ENCODE assay signal across 18 cellular contexts in the genomic region with DNA sequence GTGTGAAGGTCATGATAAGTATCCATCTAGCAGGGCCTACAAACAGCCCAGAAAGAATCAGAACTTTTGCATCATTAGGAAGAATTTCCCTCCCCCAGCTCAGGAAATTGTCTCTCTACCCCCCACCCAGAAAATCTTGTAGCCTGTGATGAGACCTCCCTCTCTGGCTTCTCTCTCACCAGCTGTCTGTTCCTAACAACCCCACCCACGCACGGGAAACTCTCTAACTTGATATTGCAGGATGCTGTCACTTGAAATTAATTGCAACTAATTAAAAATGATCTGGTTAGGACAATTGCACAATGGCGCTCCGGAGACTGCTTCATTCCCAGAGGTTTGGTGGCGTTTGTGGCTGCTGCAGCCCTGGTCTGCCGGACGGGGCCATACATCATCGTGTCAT.
DNase-seq lines count a peak whose midpoint lies in the region; ATAC-seq and TF ChIP-seq lines count a peak whose summit lies in the region.
"Had no signal": no experiment of that assay in that cellular context is flagged by ENCODE, and none has a peak within 500 bp of the region (broad histone marks: within the 10 kb centered on the region; RNA-seq: fewer than 3 reads in every experiment).

No MANE protein-coding gene starts in this region.

- peaks cover 24% of the 10 kb centered on the region for H3K27me3 Mint-ChIP-seq in nephron progenitor cell (ENCODE audit: low read depth, poor library complexity)

- peaks cover 9% of the 10 kb centered on the region for H3K36me3 Mint-ChIP-seq in nephron progenitor cell (ENCODE audit: low read depth)
- H3K36me3 Mint-ChIP-seq: CD4-positive, alpha-beta memory T cell had no signal

- H3K27ac ChIP-seq in brain microvascular endothelial cell = no peak overlapping the region
- H3K27ac ChIP-seq: Peyer's patch had no signal

- TF ChIP-seq CTCF in nephron progenitor cell (IDR thresholded peaks at IDR 0.05) (no peak), brain microvascular endothelial cell (IDR thresholded peaks at IDR 0.05; ENCODE audit: low read depth, low read length, missing control alignments) (no peak)

- peaks cover 52% of the 10 kb centered on the region for H3K4me1 Mint-ChIP-seq in nephron progenitor cell
- H3K4me1 Mint-ChIP-seq: B cell; CD4-positive, alpha-beta memory T cell had no signal

- H3K36me3 ChIP-seq in brain microvascular endothelial cell (replicated peaks) = no peaks in the 10 kb centered on the region
- H3K36me3 ChIP-seq: HAP-1, Peyer's patch had no signal

- H3K9me3 Mint-ChIP-seq in nephron progenitor cell = peaks cover 10% of the 10 kb centered on the region

- in situ Hi-C loops in brain microvascular endothelial cell (cut with HindIII; ENCODE audit: low pct_ligation_motif_present, low sequenced_read_pairs) = no loop called here

- H3K27ac Mint-ChIP-seq in nephron progenitor cell = peak overlapping the region; percentile 44
- H3K27ac Mint-ChIP-seq: B cell; CD4-positive, alpha-beta memory T cell had no signal

- H3K27me3 ChIP-seq in brain microvascular endothelial cell (replicated peaks) = no peaks in the 10 kb centered on the region
- H3K27me3 ChIP-seq: Peyer's patch had no signal

- no peak for ATAC-seq in GM21723 (IDR thresholded peaks at IDR 0.05; ENCODE audit: unreplicated experiment)
- ATAC-seq: GM12878, SK-N-SH treated with all-trans-retinoic acid at 6 μM for 48 hours had no signal

- H3K4me3 Mint-ChIP-seq in nephron progenitor cell = peak overlapping the region; percentile 52
- H3K4me3 Mint-ChIP-seq: B cell; CD4-positive, alpha-beta memory T cell had no signal

- H3K4me3 ChIP-seq in brain microvascular endothelial cell (ENCODE audit: low read depth, low read length) = no peak overlapping the region
- H3K4me3 ChIP-seq: GM12878, HAP-1, Peyer's patch had no signal

- DNase-seq in NCI-H748 (lab: John Stamatoyannopoulos, UW; ENCODE audit: unreplicated experiment) (peak; percentile 3), NCI-H748 treated with DMSO at 0.1 percent for 48 hours (lab: John Stamatoyannopoulos, UW) (no peak), NOMO-1 treated with dmso at 0.1 percent for 144 hours (lab: John Stamatoyannopoulos, UW; ENCODE audit: unreplicated experiment) (peak; percentile 50), nephron progenitor cell (peak; percentile 16), brain microvascular endothelial cell (no peak)
- DNase-seq in activated CD4-positive, alpha-beta T cell treated with anti-CD3 and anti-CD28 coated beads for 4 hours = no peak
- DNase-seq: CD4-positive, alpha-beta memory T cell; DMS79; NCI-H1930; NCI-H226; NCI-H526; Peyer's patch; Right ventricle myocardium superior had no signal

Comparison
In these comparisons a context has a peak if more than half of its experiments do, and no peak if none do; other contexts are left out.
1. DNase-seq: peak in NCI-H748 (single experiment), NOMO-1 treated with dmso at 0.1 percent for 144 hours (single experiment) and nephron progenitor cell (single experiment); none in NCI-H748 treated with DMSO at 0.1 percent for 48 hours (single experiment), brain microvascular endothelial cell (single experiment) and activated CD4-positive, alpha-beta T cell treated with anti-CD3 and anti-CD28 coated beads for 4 hours (0 of 2).